11 cellular contexts compared by ENCODE assay signal in genomic region chr14:103130965-103131364, GRCh38. TPM values are rescaled to one million over a fixed set of nuclear protein-coding genes. Genes with fewer than 3 reads are reported as not detected.
DNase-seq lines count a peak whose midpoint lies in the region; ATAC-seq and TF ChIP-seq lines count a peak whose summit lies in the region.
"Had no signal": no experiment of that assay in that cellular context is flagged by ENCODE, and none has a peak within 500 bp of the region (broad histone marks: within the 10 kb centered on the region; RNA-seq: fewer than 3 reads in every experiment).

No MANE protein-coding gene starts in this region.

- H3K36me3 Mint-ChIP-seq in brain, result no peaks in the 10 kb centered on the region
- no peaks in the 10 kb centered on the region for H3K36me3 Mint-ChIP-seq in T-helper 2 cell treated with Interferon-gamma antibody and Interleukin-4, amounts not matched to agents 5 μg/mL and 100 μg/mL, for 36 hours (ENCODE audit: low read depth)
- H3K36me3 Mint-ChIP-seq: naive thymus-derived CD8-positive, alpha-beta T cell had no signal

- H3K27ac Mint-ChIP-seq in brain, result peak overlapping the region in 4 of 5 experiments; percentile 23 to 89 (median 80)
- no peak overlapping the region for H3K27ac Mint-ChIP-seq in T-helper 2 cell treated with Interferon-gamma antibody and Interleukin-4, amounts not matched to agents 5 μg/mL and 100 μg/mL, for 36 hours

- peaks cover 31% of the 10 kb centered on the region for H3K4me1 Mint-ChIP-seq in brain
- no peaks in the 10 kb centered on the region for H3K4me1 Mint-ChIP-seq in T-helper 2 cell treated with Interferon-gamma antibody and Interleukin-4, amounts not matched to agents 5 μg/mL and 100 μg/mL, for 36 hours (ENCODE audit: low read depth)

- ATAC-seq in Right ventricle myocardium superior (ENCODE audit: poor library complexity) (no peak), Right ventricle myocardium inferior (no peak), GM18909 (IDR thresholded peaks at IDR 0.05; ENCODE audit: poor library complexity, unreplicated experiment) (no peak)
- ATAC-seq: naive thymus-derived CD8-positive, alpha-beta T cell had no signal

- peaks cover 5% of the 10 kb centered on the region for H3K36me3 ChIP-seq in urinary bladder (ENCODE audit: insufficient read depth)

- peaks cover 10% of the 10 kb centered on the region for H3K27me3 Mint-ChIP-seq in brain
- H3K27me3 Mint-ChIP-seq in T-helper 2 cell treated with Interferon-gamma antibody and Interleukin-4, amounts not matched to agents 5 μg/mL and 100 μg/mL, for 36 hours (ENCODE audit: low read depth), result no peaks in the 10 kb centered on the region

- no peaks in the 10 kb centered on the region for H3K4me1 ChIP-seq in urinary bladder (ENCODE audit: insufficient read depth)

- no peak overlapping the region for H3K4me3 ChIP-seq in urinary bladder (ENCODE audit: low read depth, low read length)

- H3K27ac ChIP-seq in urinary bladder (ENCODE audit: low read depth), result peak overlapping the region; percentile 69

- peak overlapping the region in 1 of 5 experiments; percentile 40 for H3K4me3 Mint-ChIP-seq in brain
- no peak overlapping the region for H3K4me3 Mint-ChIP-seq in T-helper 2 cell treated with Interferon-gamma antibody and Interleukin-4, amounts not matched to agents 5 μg/mL and 100 μg/mL, for 36 hours
- H3K4me3 Mint-ChIP-seq: naive thymus-derived CD8-positive, alpha-beta T cell had no signal

- WGBS in urinary bladder, result 38% methylated on average over 8 of the region's 8 CpGs

- DNase-seq in Right ventricle myocardium superior (peak; percentile 42), Right ventricle myocardium inferior (ENCODE audit: missing footprints) (no peak), kidney tubule cell (ENCODE audit: low spot score) (peak; percentile 56), NCI-H1048 (lab: John Stamatoyannopoulos, UW) (no peak)
- DNase-seq in T-helper 2 cell treated with Interferon-gamma antibody and Interleukin-4, amounts not matched to agents 5 μg/mL and 100 μg/mL, for 36 hours (ENCODE audit: low spot score), result no peak
- DNase-seq: aorta had no signal

- no peak for TF ChIP-seq CTCF in brain (conservative IDR thresholded peaks at IDR 0.05)

- H3K9me3 Mint-ChIP-seq in brain, result peaks cover 0 to 2% (median 0%) of the 10 kb centered on the region in 5 experiments
- no peaks in the 10 kb centered on the region for H3K9me3 Mint-ChIP-seq in T-helper 2 cell treated with Interferon-gamma antibody and Interleukin-4, amounts not matched to agents 5 μg/mL and 100 μg/mL, for 36 hours

- intact Hi-C loops in Right ventricle myocardium superior (cut with DNase I), result no loop called here
- intact Hi-C loops in Right ventricle myocardium inferior (cut with DNase I), result no loop called here

RNA-seq across cellular contexts. Expression of gene TNFAIP2, which starts 7.7 kb away (rescaled TPM):
- total RNA-seq in Right ventricle myocardium superior, result 46.7 TPM
- total RNA-seq in Right ventricle myocardium inferior, result 56.5 TPM
- 19.6 TPM for polyA plus RNA-seq in brain (ENCODE audit: insufficient read depth, low read depth, low replicate concordance)
- 45.7 TPM for total RNA-seq in urinary bladder
- 169 TPM for polyA plus RNA-seq in urinary bladder
- polyA plus RNA-seq: naive thymus-derived CD8-positive, alpha-beta T cell had no signal

RNA-seq across cellular contexts. Expression of gene EXOC3L4, which starts 36.4 kb away (rescaled TPM):
- total RNA-seq in Right ventricle myocardium superior (0.38 TPM), Right ventricle myocardium inferior (1.2 TPM), urinary bladder (0.79 TPM)
- polyA plus RNA-seq in brain (ENCODE audit: insufficient read depth, low read depth, low replicate concordance) (not detected), urinary bladder (3.2 TPM)
- total RNA-seq: naive thymus-derived CD8-positive, alpha-beta T cell; RPMI7951 had no signal
- polyA plus RNA-seq: naive thymus-derived CD8-positive, alpha-beta T cell had no signal

RNA-seq across cellular contexts. Expression of gene LBHD2, which starts 47.0 kb away (rescaled TPM):
- total RNA-seq in Right ventricle myocardium superior (not detected), Right ventricle myocardium inferior (not detected), urinary bladder (not detected)
- polyA plus RNA-seq in brain (ENCODE audit: insufficient read depth, low read depth, low replicate concordance) (not detected), urinary bladder (not detected)
- total RNA-seq: aorta; naive thymus-derived CD8-positive, alpha-beta T cell; RPMI7951 had no signal
- polyA plus RNA-seq: aorta; naive thymus-derived CD8-positive, alpha-beta T cell had no signal

Comparison
In these comparisons a context has a peak if more than half of its experiments do, and no peak if none do; other contexts are left out.
1. DNase-seq: peak in Right ventricle myocardium superior (single experiment) and kidney tubule cell (single experiment); none in Right ventricle myocardium inferior (single experiment), T-helper 2 cell treated with Interferon-gamma antibody and Interleukin-4, amounts not matched to agents 5 μg/mL and 100 μg/mL, for 36 hours (single experiment) and NCI-H1048 (single experiment).